In the genomic region with DNA sequence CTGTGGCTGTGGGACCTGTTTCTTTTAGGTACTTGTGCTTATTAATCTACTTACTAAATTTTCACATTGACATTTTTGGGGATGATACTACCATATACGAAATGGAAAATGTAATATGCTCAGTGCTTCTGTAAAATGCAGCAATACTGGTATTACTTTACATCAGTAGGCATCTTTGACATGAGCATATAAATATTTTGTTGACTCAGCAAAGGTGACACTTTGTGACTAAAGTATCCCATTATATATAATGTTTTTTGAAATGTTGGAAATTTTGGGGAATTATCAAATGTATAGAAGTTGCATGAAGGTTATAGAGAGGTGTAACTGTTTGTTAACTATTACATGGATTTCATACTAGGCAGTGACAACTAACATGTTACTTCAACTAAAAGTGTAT, we compare ENCODE assay signal across 20 cellular contexts. TPM values are rescaled to one million over a fixed set of nuclear protein-coding genes. Genes with fewer than 3 reads are reported as not detected.
DNase-seq lines count a peak whose midpoint lies in the region; ATAC-seq, FAIRE-seq and TF ChIP-seq lines count a peak whose summit lies in the region.
"Had no signal": no experiment of that assay in that cellular context is flagged by ENCODE, and none has a peak within 500 bp of the region (broad histone marks: within the 10 kb centered on the region; RNA-seq: fewer than 3 reads in every experiment).

No MANE protein-coding gene starts in this region.

- H3K9me3 ChIP-seq in A549, result no peaks in the 10 kb centered on the region
- no peaks in the 10 kb centered on the region for H3K9me3 ChIP-seq in IMR-90 (ENCODE audit: control insufficient read depth, insufficient read depth, low read length)
- H3K9me3 ChIP-seq: BE2C had no signal

- no peak overlapping the region for H2BK15ac ChIP-seq in IMR-90 (ENCODE audit: low read depth, low read length)

- no peak for ATAC-seq in A549
- ATAC-seq in IMR-90 (ENCODE audit: low read depth), result no peak
- no peak for ATAC-seq in activated T-helper 17 cell treated with anti-CD3 and anti-CD28 coated beads, Interleukin-2, amount 50 U/mL, for 72 hours (replicated peaks)
- no peak for ATAC-seq in memory B cell (ENCODE audit: low read depth)
- ATAC-seq: HCT116 had no signal

- H4K5ac ChIP-seq in IMR-90 (ENCODE audit: low read depth, low read length), result no peak overlapping the region

- H3K4ac ChIP-seq in IMR-90 (ENCODE audit: low read depth, low read length), result no peak overlapping the region

- no peak overlapping the region for H2BK5ac ChIP-seq in IMR-90 (ENCODE audit: low read depth, low read length, poor library complexity, severe bottlenecking)

- dilution Hi-C loops in IMR-90 (cut with HindIII; ENCODE audit: low sequenced_read_pairs, unreplicated experiment), result no loop called here

- H3K79me1 ChIP-seq in IMR-90 (ENCODE audit: low read depth in 1 of 2, low read length in 2 of 2), result no peaks in the 10 kb centered on the region

- H2AK5ac ChIP-seq in IMR-90 (ENCODE audit: low read depth, low read length), result no peak overlapping the region

- no TSS peak for BruUV-seq in IMR-90 (replicated peaks; lab: Mats Ljungman, UMichigan)

- no peak overlapping the region for H3K27ac ChIP-seq in A549
- no peak overlapping the region for H3K27ac ChIP-seq in IMR-90 (ENCODE audit: insufficient read depth, low read length)
- H3K27ac ChIP-seq: C4-2B had no signal

- no peak overlapping the region for H4K8ac ChIP-seq in IMR-90 (ENCODE audit: low read depth in 2 of 2, low read length in 2 of 2)

- H3K36me3 Mint-ChIP-seq in activated T-helper 17 cell treated with anti-CD3 and anti-CD28 coated beads, Interleukin-2, amount 50 U/mL, for 72 hours (ENCODE audit: low read depth), result peaks cover 59% of the 10 kb centered on the region
- H3K36me3 Mint-ChIP-seq in memory B cell, result peaks cover 14% of the 10 kb centered on the region

- H3K23ac ChIP-seq in IMR-90 (ENCODE audit: low read depth, low read length), result no peak overlapping the region

- no peak overlapping the region for H3K56ac ChIP-seq in IMR-90 (ENCODE audit: extremely low read depth, insufficient read depth, low read length)

- TF ChIP-seq CTCF in A549 (IDR thresholded peaks at IDR 0.05) (no peak), IMR-90 (conservative IDR thresholded peaks at IDR 0.05; ENCODE audit: low read depth, low read length) (no peak)

- no peak for FAIRE-seq in A549 (lab: Jason Lieb, UNC)
- FAIRE-seq: GM12892, GM19239, HTR-8/SVneo had no signal

- no peak overlapping the region for H3K9ac ChIP-seq in IMR-90 (ENCODE audit: low read depth, low read length)

- TF ChIP-seq POLR2A in A549 (IDR thresholded peaks at IDR 0.05; ENCODE audit: low read length) (no peak), IMR-90 (IDR thresholded peaks at IDR 0.05; ENCODE audit: low read depth, low read length) (no peak)

- in situ Hi-C loops in IMR-90 (cut with MboI; ENCODE audit: low sequenced_read_pairs), result no loop called here

- no peaks in the 10 kb centered on the region for H3K9me1 ChIP-seq in IMR-90 (ENCODE audit: insufficient read depth, low read length)

- H3K4me1 ChIP-seq in A549, result peaks cover 9% of the 10 kb centered on the region; the same call in 2 of the 3 replicates
- peaks cover 6% of the 10 kb centered on the region for H3K4me1 ChIP-seq in IMR-90 (ENCODE audit: control insufficient read depth, insufficient read depth, low read length)
- H3K4me1 ChIP-seq: BE2C had no signal

- H3K18ac ChIP-seq in IMR-90 (ENCODE audit: low read depth, low read length), result no peak overlapping the region

- no peak overlapping the region for H3K4me3 Mint-ChIP-seq in activated T-helper 17 cell treated with anti-CD3 and anti-CD28 coated beads, Interleukin-2, amount 50 U/mL, for 72 hours
- H3K4me3 Mint-ChIP-seq in memory B cell, result peak overlapping the region; percentile 46
- H3K4me3 Mint-ChIP-seq: CD4-positive, alpha-beta memory T cell had no signal

- no peak for DNase-seq in A549 (ENCODE audit: low read depth in 1 of 2, low spot score in 1 of 2)
- DNase-seq in IMR-90, result no peak
- DNase-seq in memory B cell (ENCODE audit: low spot score in 2 of 2), result no peak
- DNase-seq in H7, result no peak
- no peak for DNase-seq in RPMI8226
- DNase-seq in mucosa of gallbladder (ENCODE audit: low spot score), result no peak
- no peak for DNase-seq in NCI-H187 (lab: John Stamatoyannopoulos, UW)
- DNase-seq: BE2C; CD4-positive, alpha-beta memory T cell; COR-L47; DND-41; GDM1 had no signal

- POLR2A ChIA-PET in A549 (lab: Yijun Ruan, JAX), result no interaction called here
- POLR2A ChIA-PET in IMR-90 (lab: Charles Lee; ENCODE audit: unreplicated experiment), result no interaction called here

- TF ChIP-seq RAD21 in A549 (conservative IDR thresholded peaks at IDR 0.05 in 1 of 2, IDR thresholded peaks at IDR 0.05 in 1 of 2) (no peak), IMR-90 (IDR thresholded peaks at IDR 0.05; ENCODE audit: low read length) (no peak)

- H2BK20ac ChIP-seq in IMR-90 (ENCODE audit: low read depth, low read length), result no peak overlapping the region

- H2AK9ac ChIP-seq in IMR-90 (replicated peaks; ENCODE audit: low read depth, low read length, poor library complexity), result no peak overlapping the region

- H3K14ac ChIP-seq in IMR-90 (replicated peaks; ENCODE audit: low read depth, low read length), result no peak overlapping the region

- H3K27me3 Mint-ChIP-seq in activated T-helper 17 cell treated with anti-CD3 and anti-CD28 coated beads, Interleukin-2, amount 50 U/mL, for 72 hours, result no peaks in the 10 kb centered on the region
- H3K27me3 Mint-ChIP-seq in memory B cell, result no peaks in the 10 kb centered on the region
- H3K27me3 Mint-ChIP-seq: CD4-positive, alpha-beta memory T cell had no signal

- H2BK120ac ChIP-seq in IMR-90 (ENCODE audit: low read depth, low read length), result no peak overlapping the region

- H3K9me3 Mint-ChIP-seq in activated T-helper 17 cell treated with anti-CD3 and anti-CD28 coated beads, Interleukin-2, amount 50 U/mL, for 72 hours, result no peaks in the 10 kb centered on the region
- H3K9me3 Mint-ChIP-seq in memory B cell, result no peaks in the 10 kb centered on the region
- H3K9me3 Mint-ChIP-seq: CD4-positive, alpha-beta memory T cell had no signal

- no peak overlapping the region for H4K91ac ChIP-seq in IMR-90 (ENCODE audit: insufficient read depth, low read depth, low read length)

- WGBS in A549 (ENCODE audit: missing lambda C conversion rate), result 88% methylated on average over 1 of the region's 1 CpG
- no CpG with 5 or more reads among the region's 1 CpG for WGBS in IMR-90 (ENCODE audit: extremely low coverage in 2 of 2, insufficient read length in 1 of 2), 2 experiments

- H3K36me3 ChIP-seq in IMR-90 (ENCODE audit: control insufficient read depth, insufficient read depth, low read length) (peaks cover 22% of the 10 kb centered on the region), H7 (replicated peaks; ENCODE audit: control insufficient read depth, insufficient read depth, low read length) (peaks cover 5% of the 10 kb centered on the region)

- H3K4me1 Mint-ChIP-seq in activated T-helper 17 cell treated with anti-CD3 and anti-CD28 coated beads, Interleukin-2, amount 50 U/mL, for 72 hours, result no peaks in the 10 kb centered on the region
- peaks cover 28% of the 10 kb centered on the region for H3K4me1 Mint-ChIP-seq in memory B cell

- H4K20me1 ChIP-seq in IMR-90 (ENCODE audit: insufficient read depth, low read length), result no peaks in the 10 kb centered on the region

- H2AFZ ChIP-seq in IMR-90 (replicated peaks; ENCODE audit: low read length, poor library complexity), result no peak overlapping the region

- H3K4me3 ChIP-seq in A549 (no peak overlapping the region), IMR-90 (ENCODE audit: insufficient read depth, low read depth, low read length) (no peak overlapping the region), H7 (ENCODE audit: insufficient read depth, low read depth, low read length) (no peak overlapping the region)

- no peak for TF ChIP-seq EP300 in A549 (IDR thresholded peaks at IDR 0.05)

- H3K27me3 ChIP-seq in IMR-90 (ENCODE audit: control insufficient read depth, insufficient read depth, low read length), result no peaks in the 10 kb centered on the region
- H3K27me3 ChIP-seq in H7 (ENCODE audit: control insufficient read depth, insufficient read depth, low read length), result no peaks in the 10 kb centered on the region
- H3K27me3 ChIP-seq: BE2C had no signal

- H3K4me2 ChIP-seq in A549 (no peak overlapping the region), IMR-90 (ENCODE audit: low read depth, low read length) (no peak overlapping the region)

- H3K27ac Mint-ChIP-seq in activated T-helper 17 cell treated with anti-CD3 and anti-CD28 coated beads, Interleukin-2, amount 50 U/mL, for 72 hours, result peak overlapping the region; percentile 24
- peak overlapping the region; percentile 62 for H3K27ac Mint-ChIP-seq in memory B cell
- H3K27ac Mint-ChIP-seq: CD4-positive, alpha-beta memory T cell had no signal

- CTCF ChIA-PET in A549 (lab: Yijun Ruan, JAX) (interaction anchor here (3.9 kb wide), 1 partner anchor 347 kb away, joined by 22 read pairs; no protein-coding TSS in a partner anchor), IMR-90 (lab: Yijun Ruan, JAX) (no interaction called here)

- intact Hi-C loops in IMR-90 (cut with micrococcal nuclease), result loop anchor here (2.0 kb wide), 1 partner anchor 14 kb away; no protein-coding TSS in a partner anchor

RNA-seq across cellular contexts. Expression of a gene that starts 2.3 kb away (rescaled TPM):
- polyA plus RNA-seq in A549 (2011; rRNA removed) (not detected in 2 replicates), A549 (2017; fragmentation: RNase III; extraction: RNeasy Plus Mini Kit Qiagen cat#74134 plus additional on column Dnase treatment) (not detected in 3 replicates), IMR-90 (2012; rRNA removed) (not detected in 2 replicates)
- polyA plus RNA-seq in A549 (2012; cell fraction: cytosol; rRNA removed), result not detected in 2 replicates
- polyA plus RNA-seq in A549 (2012; cell fraction: nucleus; rRNA removed), result not detected in 2 replicates
- not detected in 2 replicates for polyA minus RNA-seq in A549 (2011; rRNA and poly(A)+ RNA removed)
- total RNA-seq in IMR-90 (2012; rRNA removed) (not detected in 2 replicates), mucosa of gallbladder (36.8 TPM)
- polyA plus RNA-seq in IMR-90 (2012; cell fraction: cytosol; rRNA removed), result not detected in 2 replicates
- polyA plus RNA-seq in IMR-90 (2012; cell fraction: nucleus; rRNA removed; ENCODE audit: low replicate concordance), result not detected in 2 replicates
- total RNA-seq in activated T-helper 17 cell treated with anti-CD3 and anti-CD28 coated beads, Interleukin-2, amount 50 U/mL, for 72 hours, result under 1 TPM in 1 of 2 donors, not detected in 1; 0.95 TPM
- total RNA-seq in H7 (2014; rRNA removed; shearing (Covaris generic)), result not detected in 2 replicates
- total RNA-seq: A172, H4 had no signal

RNA-seq across cellular contexts. Expression of a gene that starts 22.4 kb away (rescaled TPM):
- 9.9 and 15.0 TPM in 2 replicates for polyA plus RNA-seq in A549 (2011; rRNA removed)
- 3.0 and 3.4 TPM in 2 replicates for polyA plus RNA-seq in A549 (2012; cell fraction: cytosol; rRNA removed)
- polyA plus RNA-seq in A549 (2012; cell fraction: nucleus; rRNA removed), result 1.9 and 5.5 TPM in 2 replicates
- 18.9 to 20.8 TPM (median 20.1 TPM) in 3 replicates for polyA plus RNA-seq in A549 (2017; fragmentation: RNase III; extraction: RNeasy Plus Mini Kit Qiagen cat#74134 plus additional on column Dnase treatment)
- polyA minus RNA-seq in A549 (2011; rRNA and poly(A)+ RNA removed), result 8.0 and 8.3 TPM in 2 replicates
- 43.4 and 63.9 TPM in 2 replicates for total RNA-seq in IMR-90 (2012; rRNA removed)
- polyA plus RNA-seq in IMR-90 (2012; rRNA removed), result 4.7 and 6.8 TPM in 2 replicates
- polyA plus RNA-seq in IMR-90 (2012; cell fraction: cytosol; rRNA removed), result 1.8 and 4.9 TPM in 2 replicates
- polyA plus RNA-seq in IMR-90 (2012; cell fraction: nucleus; rRNA removed; ENCODE audit: low replicate concordance), result 1.6 and 5.5 TPM in 2 replicates
- total RNA-seq in activated T-helper 17 cell treated with anti-CD3 and anti-CD28 coated beads, Interleukin-2, amount 50 U/mL, for 72 hours, result 10 to 100 TPM; 51.7 to 52.3 TPM
- total RNA-seq in H7 (2014; rRNA removed; shearing (Covaris generic)), result 44.5 and 59.6 TPM in 2 replicates
- 61.8 TPM for total RNA-seq in mucosa of gallbladder

RNA-seq across cellular contexts. Expression of a gene that starts 22.4 kb away (rescaled TPM):
- 76.4 and 90.1 TPM in 2 replicates for polyA plus RNA-seq in A549 (2011; rRNA removed)
- polyA plus RNA-seq in A549 (2012; cell fraction: cytosol; rRNA removed), result 18.7 and 22.2 TPM in 2 replicates
- polyA plus RNA-seq in A549 (2012; cell fraction: nucleus; rRNA removed), result 4.7 and 8.1 TPM in 2 replicates
- polyA plus RNA-seq in A549 (2017; fragmentation: RNase III; extraction: RNeasy Plus Mini Kit Qiagen cat#74134 plus additional on column Dnase treatment), result 50.3 to 55.9 TPM (median 52.9 TPM) in 3 replicates
- polyA minus RNA-seq in A549 (2011; rRNA and poly(A)+ RNA removed), result 38.6 and 52.4 TPM in 2 replicates
- 47.9 and 71.4 TPM in 2 replicates for total RNA-seq in IMR-90 (2012; rRNA removed)
- polyA plus RNA-seq in IMR-90 (2012; rRNA removed), result 34.3 and 48.6 TPM in 2 replicates
- 7.9 and 10.9 TPM in 2 replicates for polyA plus RNA-seq in IMR-90 (2012; cell fraction: cytosol; rRNA removed)
- polyA plus RNA-seq in IMR-90 (2012; cell fraction: nucleus; rRNA removed; ENCODE audit: low replicate concordance), result 2.6 and 14.3 TPM in 2 replicates
- 10 to 100 TPM; 51.2 to 54.8 TPM for total RNA-seq in activated T-helper 17 cell treated with anti-CD3 and anti-CD28 coated beads, Interleukin-2, amount 50 U/mL, for 72 hours
- 48.3 and 58.1 TPM in 2 replicates for total RNA-seq in H7 (2014; rRNA removed; shearing (Covaris generic))
- total RNA-seq in mucosa of gallbladder, result 76.9 TPM

Comparison
In these comparisons a context has a peak if more than half of its experiments do, and no peak if none do; other contexts are left out.
1. RNA of a gene that starts 2.3 kb away (total RNA-seq): 36.8 TPM in mucosa of gallbladder (single experiment); 0.95 TPM in activated T-helper 17 cell treated with anti-CD3 and anti-CD28 coated beads, Interleukin-2, amount 50 U/mL, for 72 hours, not detected in IMR-90 and not detected in H7; every median in the first group is over 10 times any median in the second.